ENCODE assay signal across 31 cellular contexts in genomic region chr21:7953058-7953457, GRCh38.
"Had no signal": no experiment of that assay in that cellular context is flagged by ENCODE, and none has a peak within 500 bp of the region (broad histone marks: within the 10 kb centered on the region; RNA-seq: fewer than 3 reads in every experiment).

No MANE protein-coding gene starts in this region.

- H3K27ac ChIP-seq: brain microvascular endothelial cell, coronary artery, dorsolateral prefrontal cortex, gastroesophageal sphincter, pancreas, prostate gland, sigmoid colon, thoracic aorta, vagina had no signal

- H3K4me1 ChIP-seq: gastroesophageal sphincter, pancreas, prostate gland, sigmoid colon, vagina had no signal

- DNase-seq: activated CD4-positive, alpha-beta memory T cell treated with anti-CD3 and anti-CD28 coated beads for 36 hours; activated CD4-positive, alpha-beta T cell treated with anti-CD3 and anti-CD28 coated beads, Interleukin-2, amount 10 ng/mL, durations not matched to agents 24 days and 14 days; activated CD4-positive, CD25-positive, alpha-beta regulatory T cell treated with anti-CD3 and anti-CD28 coated beads, Interleukin-2, amount 50 U/mL, for 72 hours; activated CD8-positive, alpha-beta memory T cell treated with anti-CD3 and anti-CD28 coated beads, Interleukin-2, amount 50 U/mL, for 4 hours; activated effector memory CD4-positive, alpha-beta T cell treated with anti-CD3 and anti-CD28 coated beads, Interleukin-2, amount 50 U/mL, for 16 hours; activated naive CD4-positive, alpha-beta T cell treated with anti-CD3 and anti-CD28 coated beads for 36 hours; activated naive CD8-positive, alpha-beta T cell treated with anti-CD3 and anti-CD28 coated beads, Interleukin-2, amount 10 ng/mL, durations not matched to agents 7 days and 5 days; activated T-cell treated with anti-CD3 and anti-CD28 coated beads, Interleukin-2, amount 50 U/mL, for 1 hour; brain microvascular endothelial cell; dorsolateral prefrontal cortex; effector memory CD4-positive, alpha-beta T cell; head of caudate nucleus; hippocampal formation; immature natural killer cell; kidney; left colon; naive thymus-derived CD8-positive, alpha-beta T cell; nucleus accumbens; pancreas; retina; sigmoid colon; stimulated activated CD4-positive, alpha-beta T cell treated with anti-CD3 and anti-CD28 coated beads, Interleukin-2, amount 100 ng/mL, for 24 hours; stimulated activated naive CD4-positive, alpha-beta T cell treated with Interleukin-2 at 50 U/mL for 16 hours; T-helper 2 cell; trophoblast cell had no signal

- ATAC-seq: gastroesophageal sphincter; left colon; naive thymus-derived CD8-positive, alpha-beta T cell; pancreas had no signal

- H3K4me3 ChIP-seq: coronary artery, dorsolateral prefrontal cortex, gastroesophageal sphincter, pancreas, prostate gland, sigmoid colon, smooth muscle cell, thoracic aorta, vagina had no signal

- H3K27me3 ChIP-seq: brain microvascular endothelial cell, gastroesophageal sphincter, pancreas, sigmoid colon, vagina had no signal

- H3K36me3 ChIP-seq: brain microvascular endothelial cell, gastroesophageal sphincter, pancreas, sigmoid colon, thoracic aorta, vagina had no signal

- H3K4me2 ChIP-seq: smooth muscle cell had no signal
